In the genomic region with DNA sequence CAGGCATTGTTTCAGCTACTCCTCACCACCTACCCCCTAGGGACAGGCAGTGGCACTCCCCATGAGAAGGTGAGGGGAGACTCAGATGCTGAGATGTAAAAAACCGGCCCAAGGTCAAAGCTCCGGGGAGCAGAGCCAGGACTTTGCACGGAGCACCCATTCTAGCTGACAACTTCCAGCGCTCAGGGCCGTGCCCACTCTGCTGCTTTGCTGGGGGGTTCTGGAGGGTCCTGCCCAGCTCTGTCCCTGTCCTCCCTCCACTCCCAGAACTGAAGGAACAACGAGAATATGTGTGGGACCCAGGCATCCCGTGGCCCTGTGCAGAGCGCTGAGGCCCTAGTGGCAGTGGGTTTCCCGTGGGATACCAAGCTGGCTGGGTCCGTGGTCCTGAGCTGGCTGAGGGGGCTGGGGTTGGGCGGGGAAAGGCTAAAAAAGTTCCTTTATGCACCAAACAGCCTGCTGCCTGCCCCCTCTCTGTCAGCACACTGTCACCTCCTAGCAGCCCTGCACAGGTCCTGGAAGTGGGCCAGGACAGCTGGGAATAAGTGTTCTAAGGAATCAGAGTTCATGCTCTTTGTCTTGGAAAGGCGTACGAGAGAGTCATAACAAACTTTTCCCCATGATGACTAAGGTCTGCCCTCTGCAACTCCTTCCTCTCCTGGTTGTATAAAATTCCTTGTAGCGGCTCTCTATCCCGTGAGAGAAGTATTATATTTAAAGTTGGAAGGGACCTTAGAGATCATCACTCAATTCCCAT, we compare ENCODE assay signal across 13 cellular contexts. TPM values are rescaled to one million over a fixed set of nuclear protein-coding genes. Genes with fewer than 3 reads are reported as not detected.
DNase-seq lines count a peak whose midpoint lies in the region; ATAC-seq and TF ChIP-seq lines count a peak whose summit lies in the region.
"Had no signal": no experiment of that assay in that cellular context is flagged by ENCODE, and none has a peak within 500 bp of the region (broad histone marks: within the 10 kb centered on the region; RNA-seq: fewer than 3 reads in every experiment).

No MANE protein-coding gene starts in this region.

- no peaks in the 10 kb centered on the region for H3K36me3 Mint-ChIP-seq in activated naive CD8-positive, alpha-beta T cell treated with anti-CD3 and anti-CD28 coated beads, Interleukin-2, amount 50 U/mL, for 24 hours (ENCODE audit: low read depth)

- no peak for TF ChIP-seq CTCF in RWPE1 (conservative IDR thresholded peaks at IDR 0.05; ENCODE audit: low read depth)

- no peaks in the 10 kb centered on the region for H3K9me3 Mint-ChIP-seq in activated naive CD8-positive, alpha-beta T cell treated with anti-CD3 and anti-CD28 coated beads, Interleukin-2, amount 50 U/mL, for 24 hours

- POLR2A ChIA-PET in RWPE1 (lab: Yijun Ruan, JAX; ENCODE audit: low non-redundant PET), result no interaction called here

- ATAC-seq in Right ventricle myocardium superior (ENCODE audit: poor library complexity) (peak; percentile 91), HG02763 (IDR thresholded peaks at IDR 0.05; ENCODE audit: unreplicated experiment) (no peak), HG02678 (IDR thresholded peaks at IDR 0.05; ENCODE audit: unreplicated experiment) (no peak)
- ATAC-seq in activated naive CD8-positive, alpha-beta T cell treated with anti-CD3 and anti-CD28 coated beads, Interleukin-2, amount 50 U/mL, for 24 hours, result no peak

- intact Hi-C loops in Right ventricle myocardium superior (cut with DNase I), result no loop called here

- H3K27ac ChIP-seq in RWPE1, result no peak overlapping the region
- H3K27ac ChIP-seq: coronary artery had no signal

- H3K27me3 Mint-ChIP-seq in activated naive CD8-positive, alpha-beta T cell treated with anti-CD3 and anti-CD28 coated beads, Interleukin-2, amount 50 U/mL, for 24 hours, result no peaks in the 10 kb centered on the region

- no peak overlapping the region for H3K4me3 Mint-ChIP-seq in activated naive CD8-positive, alpha-beta T cell treated with anti-CD3 and anti-CD28 coated beads, Interleukin-2, amount 50 U/mL, for 24 hours

- no peaks in the 10 kb centered on the region for H3K4me1 Mint-ChIP-seq in activated naive CD8-positive, alpha-beta T cell treated with anti-CD3 and anti-CD28 coated beads, Interleukin-2, amount 50 U/mL, for 24 hours

- CTCF ChIA-PET in RWPE1 (lab: Yijun Ruan, JAX), result interaction anchor here (1.0 kb wide), 1 partner anchor 11 kb away, joined by 4 read pairs; no protein-coding TSS in a partner anchor

- DNase-seq in EL (peak; percentile 73), RWPE1 (ENCODE audit: low spot score) (peak; percentile 19), Right ventricle myocardium superior (peak; percentile 84), pulmonary artery endothelial cell (ENCODE audit: low read depth, low spot score) (peak; percentile 92), GF-D8 (lab: John Stamatoyannopoulos, UW) (no peak)
- DNase-seq in activated naive CD8-positive, alpha-beta T cell treated with anti-CD3 and anti-CD28 coated beads, Interleukin-2, amount 50 U/mL, for 24 hours, result no peak
- DNase-seq: activated CD8-positive, alpha-beta memory T cell treated with anti-CD3 and anti-CD28 coated beads, Interleukin-2, amount 50 U/mL, for 48 hours; NCI-H1092 had no signal

- H3K27ac Mint-ChIP-seq in activated naive CD8-positive, alpha-beta T cell treated with anti-CD3 and anti-CD28 coated beads, Interleukin-2, amount 50 U/mL, for 24 hours, result no peak overlapping the region

RNA-seq across cellular contexts. Expression of a gene that starts 1.9 kb away (rescaled TPM):
- total RNA-seq in Right ventricle myocardium superior (not detected), pulmonary artery endothelial cell (not detected in 2 replicates)
- total RNA-seq: lower leg skin, urinary bladder had no signal

RNA-seq across cellular contexts. Expression of a gene that starts 30.3 kb away (rescaled TPM):
- not detected for total RNA-seq in Right ventricle myocardium superior
- not detected in 2 replicates for total RNA-seq in pulmonary artery endothelial cell
- total RNA-seq: lower leg skin, urinary bladder had no signal

RNA-seq across cellular contexts. Expression of a gene that starts 54.9 kb away (rescaled TPM):
- total RNA-seq in Right ventricle myocardium superior, result 8.4 TPM
- total RNA-seq in pulmonary artery endothelial cell, result 23.9 and 33.9 TPM in 2 replicates

Comparison
In these comparisons a context has a peak if more than half of its experiments do, and no peak if none do; other contexts are left out.
1. DNase-seq: peak in EL (single experiment), RWPE1 (single experiment), Right ventricle myocardium superior (single experiment) and pulmonary artery endothelial cell (single experiment); none in GF-D8 (single experiment) and activated naive CD8-positive, alpha-beta T cell treated with anti-CD3 and anti-CD28 coated beads, Interleukin-2, amount 50 U/mL, for 24 hours (single experiment).